12 cellular contexts compared by ENCODE assay signal in genomic region chr5:113058269-113058668, GRCh38.
"Had no signal": no experiment of that assay in that cellular context is flagged by ENCODE, and none has a peak within 500 bp of the region (broad histone marks: within the 10 kb centered on the region; RNA-seq: fewer than 3 reads in every experiment).

No MANE protein-coding gene starts in this region.

- H3K27ac ChIP-seq: body of pancreas, transverse colon had no signal

- H3K36me3 Mint-ChIP-seq: naive B cell; stimulated activated effector memory CD8-positive, alpha-beta T cell treated with anti-CD3 and anti-CD28 coated beads, Interleukin-12 subunit alpha, Interleukin-12 subunit beta, amount 100 ng/mL, for 72 hours had no signal

- H3K36me3 ChIP-seq: adrenal gland, transverse colon had no signal

- ATAC-seq: body of pancreas; effector memory CD8-positive, alpha-beta T cell; right cardiac atrium; stimulated activated effector memory CD8-positive, alpha-beta T cell treated with anti-CD3 and anti-CD28 coated beads, Interleukin-12 subunit alpha, Interleukin-12 subunit beta, amount 100 ng/mL, for 72 hours had no signal

- H3K9me3 Mint-ChIP-seq: activated T-helper 2 cell treated with anti-CD3 and anti-CD28 coated beads, Interferon-gamma antibody, Interleukin-2, Interleukin-4, amounts not matched to agents 10 μg/mL and 5 μg/mL and 100 μg/mL, durations not matched to agents 14 hours and 24 hours and 36 hours; central memory CD8-positive, alpha-beta T cell; effector memory CD8-positive, alpha-beta T cell; naive B cell; stimulated activated effector memory CD8-positive, alpha-beta T cell treated with anti-CD3 and anti-CD28 coated beads, Interleukin-12 subunit alpha, Interleukin-12 subunit beta, amount 100 ng/mL, for 72 hours had no signal

- H3K4me3 ChIP-seq: adrenal gland, body of pancreas, smooth muscle cell, transverse colon had no signal

- H3K4me2 ChIP-seq: smooth muscle cell had no signal

- FAIRE-seq: islet of Langerhans had no signal

- H3K4me3 Mint-ChIP-seq: central memory CD8-positive, alpha-beta T cell; effector memory CD8-positive, alpha-beta T cell; naive B cell; stimulated activated effector memory CD8-positive, alpha-beta T cell treated with anti-CD3 and anti-CD28 coated beads, Interleukin-12 subunit alpha, Interleukin-12 subunit beta, amount 100 ng/mL, for 72 hours had no signal

- H3K27me3 ChIP-seq: adrenal gland, body of pancreas, transverse colon had no signal

- H3K27ac Mint-ChIP-seq: activated T-helper 2 cell treated with anti-CD3 and anti-CD28 coated beads, Interferon-gamma antibody, Interleukin-2, Interleukin-4, amounts not matched to agents 10 μg/mL and 5 μg/mL and 100 μg/mL, durations not matched to agents 14 hours and 24 hours and 36 hours; effector memory CD8-positive, alpha-beta T cell; stimulated activated effector memory CD8-positive, alpha-beta T cell treated with anti-CD3 and anti-CD28 coated beads, Interleukin-12 subunit alpha, Interleukin-12 subunit beta, amount 100 ng/mL, for 72 hours had no signal

- DNase-seq: activated naive CD4-positive, alpha-beta T cell treated with anti-CD3 and anti-CD28 coated beads, Interleukin-2, amount 50 U/mL, for 16 hours; body of pancreas; effector memory CD8-positive, alpha-beta T cell; naive B cell; right cardiac atrium; transverse colon had no signal

- H3K27me3 Mint-ChIP-seq: central memory CD8-positive, alpha-beta T cell; effector memory CD8-positive, alpha-beta T cell had no signal

- H3K9me3 ChIP-seq: adrenal gland, body of pancreas, transverse colon had no signal

- H3K4me1 ChIP-seq: body of pancreas, transverse colon had no signal
